1 cellular context compared by ENCODE assay signal in genomic region chr3:69081583-69082262, GRCh38.
A peak's percentile ranks its signal among the peaks of the same experiment; 100 is the strongest.
TF ChIP-seq lines count a peak whose summit lies in the region.

No MANE protein-coding gene starts in this region.

TF ChIP-seq in H1, 55 proteins besides CTCF, POLR2A, EP300 and RAD21:
- TF ChIP-seq KDM1A (IDR thresholded peaks at IDR 0.05; ENCODE audit: borderline replicate concordance, low read length) (peak; percentile 53; the same call in 1 of the 2 replicates), ASH2L (IDR thresholded peaks at IDR 0.05; ENCODE audit: low read length) (no peak)
